In genomic region chr1:92838519-92838918, GRCh38 we compare ENCODE assay signal across 13 cellular contexts. TPM values are rescaled to one million over a fixed set of nuclear protein-coding genes. Genes with fewer than 3 reads are reported as not detected.
DNase-seq lines count a peak whose midpoint lies in the region; ATAC-seq and TF ChIP-seq lines count a peak whose summit lies in the region.
"Had no signal": no experiment of that assay in that cellular context is flagged by ENCODE, and none has a peak within 500 bp of the region (broad histone marks: within the 10 kb centered on the region; RNA-seq: fewer than 3 reads in every experiment).

No MANE protein-coding gene starts in this region.

- peaks cover 7% of the 10 kb centered on the region for H3K79me1 ChIP-seq in H9 (ENCODE audit: insufficient read depth, low read depth, low read length, poor library complexity, severe bottlenecking)

- no peak overlapping the region for H3K27ac ChIP-seq in H9 (ENCODE audit: insufficient read length, low read depth, low read length)
- H3K27ac ChIP-seq: gastrocnemius medialis, thyroid gland had no signal

- H2AK5ac ChIP-seq in H9 (ENCODE audit: insufficient read length, low read length): no peak overlapping the region

- peak overlapping the region; percentile 100 for H3K4me3 Mint-ChIP-seq in activated naive CD4-positive, alpha-beta T cell treated with anti-CD3 and anti-CD28 coated beads, Interleukin-2, amount 50 U/mL, for 24 hours
- H3K4me3 Mint-ChIP-seq in effector memory CD8-positive, alpha-beta T cell: peak overlapping the region in 1 of 2 donors; percentile 9
- no peak overlapping the region for H3K4me3 Mint-ChIP-seq in stimulated activated memory B cell treated with anti-CD40 and anti-IgM and Interleukin-4, amounts not matched to agents 10 μg/mL and 1 μg/mL and 100 μg/mL, for 72 hours
- no peak overlapping the region for H3K4me3 Mint-ChIP-seq in H9

- no peak for DNase-seq in activated naive CD4-positive, alpha-beta T cell treated with anti-CD3 and anti-CD28 coated beads, Interleukin-2, amount 50 U/mL, for 16 hours
- DNase-seq in RKO (ENCODE audit: low spot score): peak; percentile 56
- DNase-seq in effector memory CD8-positive, alpha-beta T cell: no peak
- no peak for DNase-seq in GM19240 (ENCODE audit: insufficient read length, low spot score)
- no peak for DNase-seq in H9
- DNase-seq: DMS 273 treated with DMSO at 0.1 percent for 48 hours, gastrocnemius medialis, NCI-H2107, NCI-H82, thyroid gland had no signal

- H3T11ph ChIP-seq in H9 (ENCODE audit: low read length): no peak overlapping the region

- no peak overlapping the region for H3K18ac ChIP-seq in H9 (ENCODE audit: insufficient read length, low read depth, low read length)

- H3K14ac ChIP-seq in H9 (ENCODE audit: insufficient read depth, low read length): no peak overlapping the region

- no peak overlapping the region for H3K4me2 ChIP-seq in H9 (ENCODE audit: insufficient read depth, insufficient read length, low read length)

- no peak overlapping the region for H4K8ac ChIP-seq in H9 (replicated peaks; ENCODE audit: insufficient read length, low read depth, low read length)

- no peak overlapping the region for H3K9ac ChIP-seq in H9 (ENCODE audit: extremely low read depth, insufficient read length, low read length)

- TF ChIP-seq CTCF in H9 (conservative IDR thresholded peaks at IDR 0.05): no peak

- no peaks in the 10 kb centered on the region for H3K9me3 Mint-ChIP-seq in activated naive CD4-positive, alpha-beta T cell treated with anti-CD3 and anti-CD28 coated beads, Interleukin-2, amount 50 U/mL, for 24 hours
- H3K9me3 Mint-ChIP-seq in effector memory CD8-positive, alpha-beta T cell: no peaks in the 10 kb centered on the region
- no peaks in the 10 kb centered on the region for H3K9me3 Mint-ChIP-seq in stimulated activated memory B cell treated with anti-CD40 and anti-IgM and Interleukin-4, amounts not matched to agents 10 μg/mL and 1 μg/mL and 100 μg/mL, for 72 hours
- no peaks in the 10 kb centered on the region for H3K9me3 Mint-ChIP-seq in H9

- H3K27me3 Mint-ChIP-seq in activated naive CD4-positive, alpha-beta T cell treated with anti-CD3 and anti-CD28 coated beads, Interleukin-2, amount 50 U/mL, for 24 hours: no peaks in the 10 kb centered on the region
- H3K27me3 Mint-ChIP-seq in effector memory CD8-positive, alpha-beta T cell: no peaks in the 10 kb centered on the region
- H3K27me3 Mint-ChIP-seq in stimulated activated memory B cell treated with anti-CD40 and anti-IgM and Interleukin-4, amounts not matched to agents 10 μg/mL and 1 μg/mL and 100 μg/mL, for 72 hours: no peaks in the 10 kb centered on the region
- H3K27me3 Mint-ChIP-seq in H9 (ENCODE audit: low read depth): no peaks in the 10 kb centered on the region

- H4K91ac ChIP-seq in H9 (ENCODE audit: insufficient read length, low read depth, low read length): no peak overlapping the region

- H2BK15ac ChIP-seq in H9 (ENCODE audit: low read depth, low read length): no peak overlapping the region

- no peak overlapping the region for H2BK20ac ChIP-seq in H9 (ENCODE audit: low read depth, low read length, poor library complexity, severe bottlenecking)

- H4K5ac ChIP-seq in H9 (ENCODE audit: insufficient read length, low read depth, low read length): no peak overlapping the region

- no peak overlapping the region for H2AFZ ChIP-seq in H9 (ENCODE audit: low read length)

- peaks cover 74% of the 10 kb centered on the region for H3K4me1 Mint-ChIP-seq in activated naive CD4-positive, alpha-beta T cell treated with anti-CD3 and anti-CD28 coated beads, Interleukin-2, amount 50 U/mL, for 24 hours
- peaks cover 50 to 70% of the 10 kb centered on the region in 2 donors for H3K4me1 Mint-ChIP-seq in effector memory CD8-positive, alpha-beta T cell (ENCODE audit: low read depth in 2 of 2)
- peaks cover 65% of the 10 kb centered on the region for H3K4me1 Mint-ChIP-seq in stimulated activated memory B cell treated with anti-CD40 and anti-IgM and Interleukin-4, amounts not matched to agents 10 μg/mL and 1 μg/mL and 100 μg/mL, for 72 hours
- peaks cover 30 to 32% of the 10 kb centered on the region in 2 experiments for H3K4me1 Mint-ChIP-seq in H9

- H4K20me1 ChIP-seq in H9 (ENCODE audit: control insufficient read depth, insufficient read depth, insufficient read length): no peaks in the 10 kb centered on the region

- no peaks in the 10 kb centered on the region for H3K27me3 ChIP-seq in H9 (ENCODE audit: insufficient read depth, low read length)
- H3K27me3 ChIP-seq: gastrocnemius medialis, thyroid gland had no signal

- no peak overlapping the region for H2BK12ac ChIP-seq in H9 (ENCODE audit: insufficient read length, low read depth, low read length)

- no peaks in the 10 kb centered on the region for H3K9me3 ChIP-seq in H9 (ENCODE audit: control insufficient read depth, low read depth, low read length)
- H3K9me3 ChIP-seq: gastrocnemius medialis, thyroid gland had no signal

- H3K23me2 ChIP-seq in H9 (ENCODE audit: insufficient read length, low read depth, low read length, poor library complexity, severe bottlenecking): no peaks in the 10 kb centered on the region

- no peak overlapping the region for H2BK120ac ChIP-seq in H9 (ENCODE audit: low read depth, low read length, poor library complexity, severe bottlenecking)

- H3K79me2 ChIP-seq in H9 (ENCODE audit: insufficient read depth, low read length): peaks cover 22% of the 10 kb centered on the region; the same call in 1 of the 2 replicates

- no peaks in the 10 kb centered on the region; the same call in 1 of the 2 replicates for H3K4me1 ChIP-seq in H9 (ENCODE audit: insufficient read depth, low read length)

- H3K56ac ChIP-seq in H9 (ENCODE audit: insufficient read length, low read depth, low read length): no peak overlapping the region

- peaks cover 62% of the 10 kb centered on the region for H3K36me3 Mint-ChIP-seq in activated naive CD4-positive, alpha-beta T cell treated with anti-CD3 and anti-CD28 coated beads, Interleukin-2, amount 50 U/mL, for 24 hours
- H3K36me3 Mint-ChIP-seq in effector memory CD8-positive, alpha-beta T cell (ENCODE audit: insufficient read depth): peaks cover 99% of the 10 kb centered on the region
- peaks cover 83% of the 10 kb centered on the region for H3K36me3 Mint-ChIP-seq in stimulated activated memory B cell treated with anti-CD40 and anti-IgM and Interleukin-4, amounts not matched to agents 10 μg/mL and 1 μg/mL and 100 μg/mL, for 72 hours
- H3K36me3 Mint-ChIP-seq in H9 (ENCODE audit: insufficient read depth in 1 of 3, low read depth in 3 of 3): peaks cover 83 to 99% (median 95%) of the 10 kb centered on the region in 3 experiments

- H3K27ac Mint-ChIP-seq in activated naive CD4-positive, alpha-beta T cell treated with anti-CD3 and anti-CD28 coated beads, Interleukin-2, amount 50 U/mL, for 24 hours: peak overlapping the region; percentile 56
- H3K27ac Mint-ChIP-seq in effector memory CD8-positive, alpha-beta T cell: peak overlapping the region; percentile 81
- H3K27ac Mint-ChIP-seq in stimulated activated memory B cell treated with anti-CD40 and anti-IgM and Interleukin-4, amounts not matched to agents 10 μg/mL and 1 μg/mL and 100 μg/mL, for 72 hours: peak overlapping the region; percentile 34
- H3K27ac Mint-ChIP-seq in H9: peak overlapping the region in 1 of 3 experiments; percentile 80; a peak in 3 of 7 replicates

- ATAC-seq in effector memory CD8-positive, alpha-beta T cell (replicated peaks): no peak
- no peak for ATAC-seq in stimulated activated memory B cell treated with anti-CD40 and anti-IgM and Interleukin-4, amounts not matched to agents 10 μg/mL and 1 μg/mL and 100 μg/mL, for 72 hours
- no peak for ATAC-seq in GM21737 (IDR thresholded peaks at IDR 0.05; ENCODE audit: unreplicated experiment)
- ATAC-seq: gastrocnemius medialis had no signal

- no peak overlapping the region for H2BK5ac ChIP-seq in H9 (ENCODE audit: insufficient read length, low read length)

- H3K4ac ChIP-seq in H9 (ENCODE audit: low read depth, low read length): no peak overlapping the region

- no peak overlapping the region for H3K23ac ChIP-seq in H9 (ENCODE audit: insufficient read length, low read depth, low read length)

- WGBS in H9 (ENCODE audit: extremely low coverage, insufficient read length, low lambda C conversion rate): no CpG with 5 or more reads among the region's 1 CpG

RNA-seq across cellular contexts. Expression of gene RPL5, which starts 6.7 kb away (rescaled TPM):
- total RNA-seq in H9 (2021): 1,586 and 1,608 TPM in 2 replicates

RNA-seq across cellular contexts. Expression of gene EVI5, which starts 53.6 kb away (rescaled TPM):
- 9.7 and 10.5 TPM in 2 replicates for total RNA-seq in H9 (2021)
